ENCODE assay signal across 36 cellular contexts in genomic region chr5:133613743-133614142, GRCh38. TPM values are rescaled to one million over a fixed set of nuclear protein-coding genes. Genes with fewer than 3 reads are reported as not detected.
"Had no signal": no experiment of that assay in that cellular context is flagged by ENCODE, and none has a peak within 500 bp of the region (broad histone marks: within the 10 kb centered on the region; RNA-seq: fewer than 3 reads in every experiment).

No MANE protein-coding gene starts in this region.

- H3K27ac Mint-ChIP-seq: activated CD4-positive, alpha-beta memory T cell treated with anti-CD3 and anti-CD28 coated beads, Interleukin-2, amount 10 ng/mL, durations not matched to agents 7 days and 5 days; activated CD8-positive, alpha-beta memory T cell treated with anti-CD3 and anti-CD28 coated beads, Interleukin-2, amount 10 ng/mL, durations not matched to agents 7 days and 5 days; activated naive CD4-positive, alpha-beta T cell treated with anti-CD3 and anti-CD28 coated beads, Interleukin-2, amount 10 ng/mL, durations not matched to agents 7 days and 5 days; activated naive CD8-positive, alpha-beta T cell treated with anti-CD3 and anti-CD28 coated beads, Interleukin-2, amount 10 ng/mL, durations not matched to agents 7 days and 5 days had no signal

- H3K9me3 ChIP-seq: body of pancreas, breast epithelium had no signal

- DNase-seq: activated CD4-positive, alpha-beta memory T cell treated with anti-CD3 and anti-CD28 coated beads, Interleukin-2, amount 10 ng/mL, durations not matched to agents 7 days and 5 days; activated CD4-positive, alpha-beta T cell treated with anti-CD3 and anti-CD28 coated beads for 1 hour; activated CD4-positive, alpha-beta T cell treated with anti-CD3 and anti-CD28 coated beads for 48 hours; activated CD4-positive, CD25-positive, alpha-beta regulatory T cell; activated CD8-positive, alpha-beta memory T cell treated with anti-CD3 and anti-CD28 coated beads for 24 hours; activated CD8-positive, alpha-beta memory T cell treated with anti-CD3 and anti-CD28 coated beads, Interleukin-2, amount 10 ng/mL, durations not matched to agents 7 days and 5 days; activated CD8-positive, alpha-beta memory T cell treated with anti-CD3 and anti-CD28 coated beads, Interleukin-2, amount 50 U/mL, for 48 hours; activated effector memory CD4-positive, alpha-beta T cell treated with Interleukin-2 at 50 U/mL for 16 hours; activated naive CD4-positive, alpha-beta T cell treated with anti-CD3 and anti-CD28 coated beads, Interleukin-2, amount 10 ng/mL, durations not matched to agents 7 days and 5 days; activated naive CD8-positive, alpha-beta T cell treated with anti-CD3 and anti-CD28 coated beads, Interleukin-2, amount 10 ng/mL, durations not matched to agents 7 days and 5 days; activated T-cell treated with anti-CD3 and anti-CD28 coated beads, Interleukin-2, amount 50 U/mL, for 48 hours; body of pancreas; MM.1S; MV-4-11; NCI-H1092; NCI-H1436 treated with DMSO at 0.1 percent for 48 hours; NCI-H1694 treated with DMSO at 0.1 percent for 48 hours; NCI-H2029; NCI-H510A; NCI-H526; NCI-H748 treated with DMSO at 0.1 percent for 48 hours; NK-92 treated with Interleukin-12 subunit alpha and Interleukin-12 subunit beta, amount 100 ng/mL, for 24 hours; PC-9; SIG-M5; T-helper 1 cell; T-helper 2 cell; T-helper 9 cell; WERI-Rb-1 had no signal

- H3K36me3 Mint-ChIP-seq: activated CD8-positive, alpha-beta memory T cell treated with anti-CD3 and anti-CD28 coated beads, Interleukin-2, amount 10 ng/mL, durations not matched to agents 7 days and 5 days; activated naive CD4-positive, alpha-beta T cell treated with anti-CD3 and anti-CD28 coated beads, Interleukin-2, amount 10 ng/mL, durations not matched to agents 7 days and 5 days; activated naive CD8-positive, alpha-beta T cell treated with anti-CD3 and anti-CD28 coated beads, Interleukin-2, amount 10 ng/mL, durations not matched to agents 7 days and 5 days had no signal

- H3K27me3 ChIP-seq: body of pancreas had no signal

- H3K9me3 Mint-ChIP-seq: activated CD4-positive, alpha-beta memory T cell treated with anti-CD3 and anti-CD28 coated beads, Interleukin-2, amount 10 ng/mL, durations not matched to agents 7 days and 5 days; activated naive CD4-positive, alpha-beta T cell treated with anti-CD3 and anti-CD28 coated beads, Interleukin-2, amount 10 ng/mL, durations not matched to agents 7 days and 5 days had no signal

- H3K36me3 ChIP-seq: breast epithelium, WERI-Rb-1 had no signal

- H3K4me3 ChIP-seq: body of pancreas, breast epithelium, PC-9 had no signal

- ATAC-seq: activated CD8-positive, alpha-beta memory T cell treated with anti-CD3 and anti-CD28 coated beads, Interleukin-2, amount 10 ng/mL, durations not matched to agents 7 days and 5 days; body of pancreas; Right ventricle myocardium inferior; SK-N-SH treated with all-trans-retinoic acid at 6 μM for 48 hours had no signal

- H3K4me3 Mint-ChIP-seq: activated CD8-positive, alpha-beta memory T cell treated with anti-CD3 and anti-CD28 coated beads, Interleukin-2, amount 10 ng/mL, durations not matched to agents 7 days and 5 days had no signal

- H3K27ac ChIP-seq: body of pancreas, breast epithelium, KMS-11, PC-9, RWPE1, WERI-Rb-1 had no signal

RNA-seq across cellular contexts. Expression of gene FSTL4, which starts 1.4 kb away (rescaled TPM):
- total RNA-seq: activated CD4-positive, alpha-beta memory T cell treated with anti-CD3 and anti-CD28 coated beads, Interleukin-2, amount 10 ng/mL, durations not matched to agents 7 days and 5 days; activated CD8-positive, alpha-beta memory T cell treated with anti-CD3 and anti-CD28 coated beads, Interleukin-2, amount 10 ng/mL, durations not matched to agents 7 days and 5 days; astrocyte; cardiac septum; OCI-LY7; PC-9; Right ventricle myocardium inferior had no signal
